In the genomic region with DNA sequence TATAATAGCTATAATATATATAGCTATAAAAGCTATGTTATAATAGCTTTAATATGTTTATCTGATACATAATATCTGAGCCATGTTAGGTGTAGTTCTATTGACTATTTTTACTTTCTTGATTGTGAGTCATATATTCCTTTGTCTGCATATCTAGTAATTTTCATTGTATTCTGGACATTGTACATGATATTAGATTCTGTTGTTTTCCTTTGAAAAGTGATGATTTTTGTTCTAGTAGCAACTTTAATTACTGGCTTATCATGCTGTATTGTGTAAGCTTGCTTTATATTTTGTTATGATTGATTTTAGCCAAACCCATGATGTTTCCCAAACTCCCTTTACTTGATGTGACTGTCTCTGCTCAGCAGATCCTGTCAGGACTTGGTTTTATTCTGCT, we compare ENCODE assay signal across 8 cellular contexts.
"Had no signal": no experiment of that assay in that cellular context is flagged by ENCODE, and none has a peak within 500 bp of the region (broad histone marks: within the 10 kb centered on the region; RNA-seq: fewer than 3 reads in every experiment).

No MANE protein-coding gene starts in this region.

- DNase-seq: GDM1, GF-D8 had no signal

- ATAC-seq: GM12878 had no signal

- H3K4me3 ChIP-seq: GM12878 had no signal

- FAIRE-seq: G401.6, GM12878, GM12891, GM12892, GM18507, GM19239 had no signal
